Comparison of ENCODE assay signal across 16 cellular contexts in genomic region chrX:3576886-3577516, GRCh38.
A peak's percentile ranks its signal among the peaks of the same experiment; 100 is the strongest.
DNase-seq lines count a peak whose midpoint lies in the region; ATAC-seq, FAIRE-seq and TF ChIP-seq lines count a peak whose summit lies in the region.
"Had no signal": no experiment of that assay in that cellular context is flagged by ENCODE, and none has a peak within 500 bp of the region (broad histone marks: within the 10 kb centered on the region; RNA-seq: fewer than 3 reads in every experiment).

No MANE protein-coding gene starts in this region.

- no peak overlapping the region for H3K27ac ChIP-seq in left ventricle myocardium inferior (replicated peaks)
- H3K27ac ChIP-seq: A549, vagina had no signal

- H3K4me1 ChIP-seq in left ventricle myocardium inferior (no peaks in the 10 kb centered on the region), skeletal muscle satellite cell (ENCODE audit: control insufficient read depth, insufficient read depth, low read length) (no peaks in the 10 kb centered on the region)
- H3K4me1 ChIP-seq: A549, vagina had no signal

- H3K9me3 ChIP-seq in left ventricle myocardium inferior (replicated peaks) (no peaks in the 10 kb centered on the region), skeletal muscle satellite cell (replicated peaks; ENCODE audit: low read length) (no peaks in the 10 kb centered on the region)
- H3K9me3 ChIP-seq: A549, vagina had no signal

- H3K4me3 ChIP-seq in left ventricle myocardium inferior (no peak overlapping the region), skeletal muscle satellite cell (ENCODE audit: low read length) (no peak overlapping the region)
- H3K4me3 ChIP-seq: A549, vagina had no signal

- H3K9ac ChIP-seq in skeletal muscle satellite cell (ENCODE audit: low read depth, low read length) = no peak overlapping the region

- no peak for TF ChIP-seq POLR2A in GM12892 (IDR thresholded peaks at IDR 0.05; ENCODE audit: low read depth, low read length)

- no peak for TF ChIP-seq CTCF in left ventricle myocardium inferior (IDR thresholded peaks at IDR 0.05; ENCODE audit: borderline replicate concordance)

- peak overlapping the region; percentile 8 for H3K4me2 ChIP-seq in skeletal muscle satellite cell (ENCODE audit: low read length)
- H3K4me2 ChIP-seq: A549 had no signal

- DNase-seq in Right ventricle myocardium superior = no peak
- DNase-seq in left ventricle myocardium inferior = no peak
- peak; percentile 63 for DNase-seq in NCI-H1694 treated with DMSO at 0.1 percent for 48 hours (lab: John Stamatoyannopoulos, UW)
- DNase-seq in fibroblast of peridontal ligament (ENCODE audit: extremely low read depth) = peak; percentile 65
- DNase-seq in RPMI8226 = no peak
- DNase-seq in GM12892 (ENCODE audit: insufficient read length) = no peak
- no peak for DNase-seq in activated effector memory CD4-positive, alpha-beta T cell treated with Interleukin-2 at 50 U/mL for 16 hours
- DNase-seq: activated B cell treated with CpG ODN at 0.5 μM for 24 hours, NCI-H2081 treated with DMSO at 0.1 percent for 48 hours, T-helper 17 cell had no signal

- intact Hi-C loops in Right ventricle myocardium superior (cut with DNase I) = no loop called here
- intact Hi-C loops in left ventricle myocardium inferior (cut with micrococcal nuclease) = no loop called here

- ATAC-seq in Right ventricle myocardium superior (ENCODE audit: poor library complexity) = peak; percentile 61
- ATAC-seq: A549, HCT116, HepG2, T-helper 17 cell had no signal

- FAIRE-seq in GM12892 (lab: Jason Lieb, UNC) = no peak
- FAIRE-seq: A549, HepG2, keratinocyte had no signal

- no peaks in the 10 kb centered on the region for H3K36me3 ChIP-seq in left ventricle myocardium inferior
- no peaks in the 10 kb centered on the region for H3K36me3 ChIP-seq in skeletal muscle satellite cell (ENCODE audit: insufficient read depth, low read length)
- H3K36me3 ChIP-seq: vagina had no signal

- H3K27me3 ChIP-seq in left ventricle myocardium inferior (ENCODE audit: low read depth) (no peaks in the 10 kb centered on the region), skeletal muscle satellite cell (ENCODE audit: control insufficient read depth, insufficient read depth, low read length) (peaks cover 3% of the 10 kb centered on the region)
- H3K27me3 ChIP-seq: vagina had no signal

Comparison
In these comparisons a context has a peak if more than half of its experiments do, and no peak if none do; other contexts are left out.
1. DNase-seq: peak in NCI-H1694 treated with DMSO at 0.1 percent for 48 hours (single experiment) and fibroblast of peridontal ligament (single experiment); none in Right ventricle myocardium superior (single experiment), left ventricle myocardium inferior (single experiment), RPMI8226 (single experiment), GM12892 (single experiment) and activated effector memory CD4-positive, alpha-beta T cell treated with Interleukin-2 at 50 U/mL for 16 hours (single experiment).